20 cellular contexts compared by ENCODE assay signal in the genomic region with DNA sequence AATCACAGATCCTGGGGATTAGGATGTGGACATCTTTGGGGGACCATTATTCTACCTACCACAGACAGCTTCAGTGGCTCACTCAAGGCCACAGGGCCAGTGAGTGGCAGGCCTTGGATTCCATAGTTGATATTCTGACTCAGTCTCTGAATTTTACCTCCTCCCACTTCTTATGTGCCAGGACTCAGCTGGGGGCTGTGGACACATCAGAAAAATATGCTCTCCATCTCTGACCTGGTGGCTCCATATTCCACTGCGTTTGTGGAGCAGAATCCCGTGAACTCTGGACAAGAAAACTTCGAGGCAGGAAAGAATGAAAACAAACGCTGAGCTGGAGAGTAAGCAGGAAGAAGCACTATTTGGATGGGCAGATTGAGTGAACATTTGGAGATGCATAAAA.
DNase-seq lines count a peak whose midpoint lies in the region; ATAC-seq and TF ChIP-seq lines count a peak whose summit lies in the region.
"Had no signal": no experiment of that assay in that cellular context is flagged by ENCODE, and none has a peak within 500 bp of the region (broad histone marks: within the 10 kb centered on the region; RNA-seq: fewer than 3 reads in every experiment).

No MANE protein-coding gene starts in this region.

- H3K4me3 ChIP-seq in astrocyte of the cerebellum (ENCODE audit: low read depth, low read length) (no peak overlapping the region), suprapubic skin (no peak overlapping the region), BE2C (ENCODE audit: low read depth, low read length) (no peak overlapping the region)
- H3K4me3 ChIP-seq: BLaER1 treated with 17β-estradiol and CSF1 and Interleukin-3, amounts not matched to agents 10 nM and 100 nM; SK-N-MC had no signal

- no peak for ATAC-seq in activated CD8-positive, alpha-beta memory T cell treated with anti-CD3 and anti-CD28 coated beads, Interleukin-2, amount 10 ng/mL, durations not matched to agents 7 days and 5 days
- ATAC-seq: CD8-positive, alpha-beta T cell had no signal

- H3K4me1 Mint-ChIP-seq in activated CD8-positive, alpha-beta memory T cell treated with anti-CD3 and anti-CD28 coated beads, Interleukin-2, amount 10 ng/mL, durations not matched to agents 7 days and 5 days: no peaks in the 10 kb centered on the region

- no peak for TF ChIP-seq EP300 in suprapubic skin (IDR thresholded peaks at IDR 0.05)

- no peak for TF ChIP-seq POLR2A in suprapubic skin (IDR thresholded peaks at IDR 0.05)

- peak; percentile 26 for DNase-seq in M059J (ENCODE audit: low read depth)
- DNase-seq in astrocyte of the cerebellum (ENCODE audit: low read depth): peak; percentile 20
- DNase-seq in iris pigment epithelial cell (ENCODE audit: low read depth): peak; percentile 28
- DNase-seq in suprapubic skin (ENCODE audit: low spot score in 2 of 2): no peak
- no peak for DNase-seq in activated CD8-positive, alpha-beta memory T cell treated with anti-CD3 and anti-CD28 coated beads, Interleukin-2, amount 10 ng/mL, durations not matched to agents 7 days and 5 days
- no peak for DNase-seq in BE2C
- no peak for DNase-seq in substantia nigra (lab: John Stamatoyannopoulos, UW)
- DNase-seq: CD8-positive, alpha-beta T cell; DMS53; KG1; MV-4-11; NCI-H1105 treated with DMSO at 0.1 percent for 48 hours; NCI-H2081 treated with DMSO at 0.1 percent for 48 hours; NCI-H2171 treated with DMSO at 0.1 percent for 48 hours; NCI-H446; NCI-H526; Right ventricle myocardium superior; SW 1271 had no signal

- H3K27ac ChIP-seq in suprapubic skin (no peak overlapping the region), substantia nigra (ENCODE audit: low read depth, low read length, poor library complexity, severe bottlenecking) (no peak overlapping the region)
- H3K27ac ChIP-seq: BLaER1 treated with 17β-estradiol and CSF1 and Interleukin-3, amounts not matched to agents 10 nM and 100 nM; SK-N-MC had no signal

- no peaks in the 10 kb centered on the region for H3K27me3 ChIP-seq in suprapubic skin
- H3K27me3 ChIP-seq in BE2C: no peaks in the 10 kb centered on the region
- H3K27me3 ChIP-seq: BLaER1 treated with 17β-estradiol and CSF1 and Interleukin-3, amounts not matched to agents 10 nM and 100 nM had no signal

- H3K9me3 Mint-ChIP-seq in activated CD8-positive, alpha-beta memory T cell treated with anti-CD3 and anti-CD28 coated beads, Interleukin-2, amount 10 ng/mL, durations not matched to agents 7 days and 5 days (ENCODE audit: low read depth): peaks cover 2% of the 10 kb centered on the region
- H3K9me3 Mint-ChIP-seq: CD8-positive, alpha-beta T cell had no signal

- peaks cover 2% of the 10 kb centered on the region for H3K27me3 Mint-ChIP-seq in activated CD8-positive, alpha-beta memory T cell treated with anti-CD3 and anti-CD28 coated beads, Interleukin-2, amount 10 ng/mL, durations not matched to agents 7 days and 5 days

- no peak overlapping the region for H3K27ac Mint-ChIP-seq in activated CD8-positive, alpha-beta memory T cell treated with anti-CD3 and anti-CD28 coated beads, Interleukin-2, amount 10 ng/mL, durations not matched to agents 7 days and 5 days
- H3K27ac Mint-ChIP-seq: CD8-positive, alpha-beta T cell had no signal

- TF ChIP-seq CTCF in astrocyte of the cerebellum (IDR thresholded peaks at IDR 0.05; ENCODE audit: low read depth, low read length, missing control alignments) (no peak), suprapubic skin (IDR thresholded peaks at IDR 0.05) (no peak), BE2C (IDR thresholded peaks at IDR 0.05; ENCODE audit: low read depth, low read length) (no peak)

- in situ Hi-C loops in astrocyte of the cerebellum (cut with HindIII; ENCODE audit: low sequenced_read_pairs): no loop called here

- CTCF ChIA-PET in activated CD8-positive, alpha-beta memory T cell treated with anti-CD3 and anti-CD28 coated beads, Interleukin-2, amount 10 ng/mL, durations not matched to agents 7 days and 5 days (lab: Charles Lee): no interaction called here

- H3K36me3 Mint-ChIP-seq in activated CD8-positive, alpha-beta memory T cell treated with anti-CD3 and anti-CD28 coated beads, Interleukin-2, amount 10 ng/mL, durations not matched to agents 7 days and 5 days: no peaks in the 10 kb centered on the region
- H3K36me3 Mint-ChIP-seq: CD8-positive, alpha-beta T cell had no signal

- peaks cover 2% of the 10 kb centered on the region for H3K4me1 ChIP-seq in suprapubic skin
- H3K4me1 ChIP-seq in BE2C: no peaks in the 10 kb centered on the region
- H3K4me1 ChIP-seq: BLaER1 treated with 17β-estradiol and CSF1 and Interleukin-3, amounts not matched to agents 10 nM and 100 nM had no signal

- 89% methylated on average over 4 of the region's 4 CpGs for WGBS in suprapubic skin

- no peaks in the 10 kb centered on the region for H3K9me3 ChIP-seq in suprapubic skin
- peaks cover 3% of the 10 kb centered on the region; the same call in 1 of the 2 replicates for H3K9me3 ChIP-seq in BE2C

- H3K36me3 ChIP-seq in suprapubic skin: no peaks in the 10 kb centered on the region
- no peaks in the 10 kb centered on the region for H3K36me3 ChIP-seq in BE2C
- H3K36me3 ChIP-seq: BLaER1 treated with 17β-estradiol and CSF1 and Interleukin-3, amounts not matched to agents 10 nM and 100 nM had no signal

- no peak overlapping the region for H3K4me3 Mint-ChIP-seq in activated CD8-positive, alpha-beta memory T cell treated with anti-CD3 and anti-CD28 coated beads, Interleukin-2, amount 10 ng/mL, durations not matched to agents 7 days and 5 days
- H3K4me3 Mint-ChIP-seq: CD8-positive, alpha-beta T cell had no signal

Comparison
In these comparisons a context has a peak if more than half of its experiments do, and no peak if none do; other contexts are left out.
1. DNase-seq: peak in M059J (single experiment), astrocyte of the cerebellum (single experiment) and iris pigment epithelial cell (single experiment); none in suprapubic skin (0 of 2), activated CD8-positive, alpha-beta memory T cell treated with anti-CD3 and anti-CD28 coated beads, Interleukin-2, amount 10 ng/mL, durations not matched to agents 7 days and 5 days (single experiment), BE2C (single experiment) and substantia nigra (0 of 49).